In genomic region chr19:11483176-11484111, GRCh38 we compare ENCODE assay signal across 12 cellular contexts. TPM values are rescaled to one million over a fixed set of nuclear protein-coding genes. Genes with fewer than 3 reads are reported as not detected.
A peak's percentile ranks its signal among the peaks of the same experiment; 100 is the strongest.
DNase-seq lines count a peak whose midpoint lies in the region; ATAC-seq and TF ChIP-seq lines count a peak whose summit lies in the region.
"Had no signal": no experiment of that assay in that cellular context is flagged by ENCODE, and none has a peak within 500 bp of the region (broad histone marks: within the 10 kb centered on the region; RNA-seq: fewer than 3 reads in every experiment).

No MANE protein-coding gene starts in this region.

- H3K9ac ChIP-seq in MM.1S (ENCODE audit: low read length): no peak overlapping the region
- no peak overlapping the region for H3K9ac ChIP-seq in skeletal muscle satellite cell (ENCODE audit: low read depth, low read length)

- H3K4me1 ChIP-seq in MM.1S (ENCODE audit: low read length): peaks cover 10% of the 10 kb centered on the region; the same call in 1 of the 2 replicates
- H3K4me1 ChIP-seq in skeletal muscle satellite cell (ENCODE audit: control insufficient read depth, insufficient read depth, low read length): peaks cover 11% of the 10 kb centered on the region

- H3K27me3 ChIP-seq in MM.1S (replicated peaks; ENCODE audit: insufficient read depth, low read length) (peaks cover 8% of the 10 kb centered on the region), skeletal muscle satellite cell (ENCODE audit: control insufficient read depth, insufficient read depth, low read length) (peaks cover 38% of the 10 kb centered on the region)

- no peaks in the 10 kb centered on the region for H3K9me3 ChIP-seq in MM.1S (replicated peaks; ENCODE audit: insufficient read depth, low read length)
- H3K9me3 ChIP-seq in skeletal muscle satellite cell (replicated peaks; ENCODE audit: low read length): no peaks in the 10 kb centered on the region
- H3K9me3 ChIP-seq: upper lobe of left lung had no signal

- no peaks in the 10 kb centered on the region for H3K9me2 ChIP-seq in MM.1S (replicated peaks; ENCODE audit: insufficient read depth, low read length)

- H3F3A ChIP-seq in MM.1S (ENCODE audit: insufficient read depth, low read length): no peaks in the 10 kb centered on the region

- no peak overlapping the region for H2AFZ ChIP-seq in MM.1S (ENCODE audit: low read length)

- TF ChIP-seq CTCF in MM.1S (IDR thresholded peaks at IDR 0.05; ENCODE audit: low read length): no peak

- H3K4me1 Mint-ChIP-seq in activated CD4-positive, alpha-beta T cell treated with anti-CD3 and anti-CD28 coated beads, Interleukin-2, amount 10 ng/mL, durations not matched to agents 7 days and 5 days: peaks cover 24% of the 10 kb centered on the region
- peaks cover 22% of the 10 kb centered on the region for H3K4me1 Mint-ChIP-seq in central memory CD8-positive, alpha-beta T cell

- peak overlapping the region; percentile 49 for H3K4me3 Mint-ChIP-seq in activated CD4-positive, alpha-beta T cell treated with anti-CD3 and anti-CD28 coated beads, Interleukin-2, amount 10 ng/mL, durations not matched to agents 7 days and 5 days
- peak overlapping the region; percentile 69 for H3K4me3 Mint-ChIP-seq in central memory CD8-positive, alpha-beta T cell

- peak overlapping the region; percentile 10 for H3K27ac Mint-ChIP-seq in activated CD4-positive, alpha-beta T cell treated with anti-CD3 and anti-CD28 coated beads, Interleukin-2, amount 10 ng/mL, durations not matched to agents 7 days and 5 days
- no peak overlapping the region for H3K27ac Mint-ChIP-seq in central memory CD8-positive, alpha-beta T cell (ENCODE audit: low read depth)

- no peak for DNase-seq in activated CD4-positive, alpha-beta T cell treated with anti-CD3 and anti-CD28 coated beads, Interleukin-2, amount 10 ng/mL, durations not matched to agents 7 days and 5 days
- DNase-seq in activated CD4-positive, alpha-beta T cell treated with anti-CD3 and anti-CD28 coated beads, Interleukin-2, amount 50 U/mL, for 1 hour: no peak
- DNase-seq in MM.1S: no peak
- no peak for DNase-seq in central memory CD8-positive, alpha-beta T cell (ENCODE audit: low spot score in 2 of 2)
- no peak for DNase-seq in NCI-H2029 (lab: John Stamatoyannopoulos, UW)
- no peak for DNase-seq in NOMO-1 treated with dmso at 0.1 percent for 144 hours (lab: John Stamatoyannopoulos, UW; ENCODE audit: unreplicated experiment)

- no peak for ATAC-seq in central memory CD8-positive, alpha-beta T cell (replicated peaks; ENCODE audit: extremely low read depth, poor library complexity, severe bottlenecking)
- ATAC-seq in GM18511 (IDR thresholded peaks at IDR 0.05; ENCODE audit: unreplicated experiment): no peak

- POLR2A ChIA-PET in activated CD4-positive, alpha-beta T cell treated with anti-CD3 and anti-CD28 coated beads, Interleukin-2, amount 10 ng/mL, durations not matched to agents 7 days and 5 days (lab: Charles Lee): no interaction called here

- H3K36me3 ChIP-seq in MM.1S (replicated peaks; ENCODE audit: insufficient read depth, low read length): no peaks in the 10 kb centered on the region
- no peaks in the 10 kb centered on the region for H3K36me3 ChIP-seq in skeletal muscle satellite cell (ENCODE audit: insufficient read depth, low read length)

- peaks cover 7% of the 10 kb centered on the region for H3K36me3 Mint-ChIP-seq in activated CD4-positive, alpha-beta T cell treated with anti-CD3 and anti-CD28 coated beads, Interleukin-2, amount 10 ng/mL, durations not matched to agents 7 days and 5 days (ENCODE audit: low read depth)
- peaks cover 16% of the 10 kb centered on the region for H3K36me3 Mint-ChIP-seq in central memory CD8-positive, alpha-beta T cell (ENCODE audit: insufficient read depth)

- peaks cover 21% of the 10 kb centered on the region for H3K27me3 Mint-ChIP-seq in activated CD4-positive, alpha-beta T cell treated with anti-CD3 and anti-CD28 coated beads, Interleukin-2, amount 10 ng/mL, durations not matched to agents 7 days and 5 days
- H3K27me3 Mint-ChIP-seq in central memory CD8-positive, alpha-beta T cell: peaks cover 31% of the 10 kb centered on the region

- H3K4me2 ChIP-seq in MM.1S (ENCODE audit: low read depth, low read length) (peak overlapping the region; percentile 99; the same call in 1 of the 2 replicates), skeletal muscle satellite cell (ENCODE audit: low read length) (peak overlapping the region; percentile 76)

- no peaks in the 10 kb centered on the region for H4K20me1 ChIP-seq in MM.1S (ENCODE audit: insufficient read depth, low read length)

- no peaks in the 10 kb centered on the region for H3K79me2 ChIP-seq in MM.1S (ENCODE audit: low read length)

- CTCF ChIA-PET in activated CD4-positive, alpha-beta T cell treated with anti-CD3 and anti-CD28 coated beads, Interleukin-2, amount 10 ng/mL, durations not matched to agents 7 days and 5 days (lab: Charles Lee): interaction anchor here (0.7 to 2.0 kb wide), 40 partner anchors 7 to 448 kb away, joined by 3 to 36 read pairs (median 5); partner anchors contain the start of genes ECSIT, EPOR, ODAD3 and PRKCSH

- no peak overlapping the region for H3K27ac ChIP-seq in MM.1S (ENCODE audit: low read length)

- no peaks in the 10 kb centered on the region for H3K9me3 Mint-ChIP-seq in activated CD4-positive, alpha-beta T cell treated with anti-CD3 and anti-CD28 coated beads, Interleukin-2, amount 10 ng/mL, durations not matched to agents 7 days and 5 days
- H3K9me3 Mint-ChIP-seq in central memory CD8-positive, alpha-beta T cell: no peaks in the 10 kb centered on the region

- H3K4me3 ChIP-seq in MM.1S (ENCODE audit: low read length) (no peak overlapping the region), skeletal muscle satellite cell (ENCODE audit: low read length) (no peak overlapping the region)

RNA-seq across cellular contexts. Expression of gene ELAVL3, which starts 2.6 kb away (rescaled TPM):
- under 1 TPM in 1 of 2 experiments, not detected in 1; 0.50 TPM for total RNA-seq in activated CD4-positive, alpha-beta T cell treated with anti-CD3 and anti-CD28 coated beads, Interleukin-2, amount 10 ng/mL, durations not matched to agents 7 days and 5 days
- total RNA-seq in skeletal muscle satellite cell (2012; rRNA removed): not detected in 2 replicates
- total RNA-seq: left lobe of liver, SK-MEL-5, smooth muscle cell had no signal

RNA-seq across cellular contexts. Expression of gene ZNF653, which starts 22.2 kb away (rescaled TPM):
- total RNA-seq in activated CD4-positive, alpha-beta T cell treated with anti-CD3 and anti-CD28 coated beads, Interleukin-2, amount 10 ng/mL, durations not matched to agents 7 days and 5 days: 10 to 100 TPM; 21.4 to 24.4 TPM
- 3.0 and 3.5 TPM in 2 replicates for total RNA-seq in skeletal muscle satellite cell (2012; rRNA removed)

RNA-seq across cellular contexts. Expression of gene ECSIT, which starts 45.5 kb away (rescaled TPM):
- 10 to 100 TPM; 21.6 to 28.8 TPM for total RNA-seq in activated CD4-positive, alpha-beta T cell treated with anti-CD3 and anti-CD28 coated beads, Interleukin-2, amount 10 ng/mL, durations not matched to agents 7 days and 5 days
- 24.6 and 26.6 TPM in 2 replicates for total RNA-seq in skeletal muscle satellite cell (2012; rRNA removed)

RNA-seq across cellular contexts. Expression of gene PRKCSH, which starts 48.0 kb away (rescaled TPM):
- 100 to 1,000 TPM; 321 to 338 TPM for total RNA-seq in activated CD4-positive, alpha-beta T cell treated with anti-CD3 and anti-CD28 coated beads, Interleukin-2, amount 10 ng/mL, durations not matched to agents 7 days and 5 days
- total RNA-seq in skeletal muscle satellite cell (2012; rRNA removed): 86.2 and 106 TPM in 2 replicates

RNA-seq across cellular contexts. Expression of gene ODAD3, which starts 48.5 kb away (rescaled TPM):
- total RNA-seq in activated CD4-positive, alpha-beta T cell treated with anti-CD3 and anti-CD28 coated beads, Interleukin-2, amount 10 ng/mL, durations not matched to agents 7 days and 5 days: not detected
- 0.51 TPM in 1 of 2 replicates, not detected in the other for total RNA-seq in skeletal muscle satellite cell (2012; rRNA removed)
- total RNA-seq: smooth muscle cell had no signal
